Comparison of ENCODE assay signal across 1 cellular context in the genomic region with DNA sequence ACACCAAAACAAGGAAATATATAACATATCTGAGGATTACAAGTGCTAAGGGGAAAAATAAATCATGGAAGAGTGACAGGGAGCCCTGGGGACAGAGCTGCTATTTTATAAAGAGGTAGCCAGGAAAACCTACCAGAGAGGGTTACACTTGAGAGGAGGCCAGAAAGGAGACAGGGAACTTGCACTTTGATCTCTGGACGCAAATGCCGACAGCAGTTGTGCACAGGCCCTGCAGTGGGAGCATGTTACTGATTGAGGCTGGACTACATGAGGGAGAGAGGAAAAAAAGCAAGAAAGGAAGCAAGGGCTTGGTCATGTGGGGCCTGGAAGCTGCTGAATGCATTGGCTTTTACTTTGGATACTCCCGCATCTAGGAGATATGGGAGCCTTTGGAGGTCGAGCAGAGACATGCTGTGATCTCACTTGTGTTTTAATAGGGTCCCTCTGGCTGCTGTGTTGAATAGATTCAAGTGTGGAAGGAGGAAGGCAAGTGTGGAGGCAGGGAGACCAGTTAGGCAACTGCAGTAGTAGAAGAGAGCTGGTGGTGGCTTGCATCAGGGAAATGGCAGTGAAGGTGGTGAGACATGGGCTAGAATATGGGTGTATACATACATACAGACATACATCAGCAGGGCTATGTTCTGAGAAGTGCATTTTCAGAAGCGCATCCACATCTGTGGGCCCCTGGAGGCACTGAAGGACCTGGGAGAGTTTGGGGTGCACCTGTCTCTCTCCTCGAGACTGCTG.
A peak's percentile ranks its signal among the peaks of the same experiment; 100 is the strongest.
TF ChIP-seq lines count a peak whose summit lies in the region.

No MANE protein-coding gene starts in this region.

TF ChIP-seq in K562, 482 proteins besides CTCF, POLR2A, EP300 and RAD21:
- no peak for TF ChIP-seq CSDE1 (IDR thresholded peaks at IDR 0.05)
- no peak for TF ChIP-seq SAFB2 (IDR thresholded peaks at IDR 0.05; ENCODE audit: borderline replicate concordance, low read depth, low read length, severe bottlenecking)
- TF ChIP-seq, protein P1, sequence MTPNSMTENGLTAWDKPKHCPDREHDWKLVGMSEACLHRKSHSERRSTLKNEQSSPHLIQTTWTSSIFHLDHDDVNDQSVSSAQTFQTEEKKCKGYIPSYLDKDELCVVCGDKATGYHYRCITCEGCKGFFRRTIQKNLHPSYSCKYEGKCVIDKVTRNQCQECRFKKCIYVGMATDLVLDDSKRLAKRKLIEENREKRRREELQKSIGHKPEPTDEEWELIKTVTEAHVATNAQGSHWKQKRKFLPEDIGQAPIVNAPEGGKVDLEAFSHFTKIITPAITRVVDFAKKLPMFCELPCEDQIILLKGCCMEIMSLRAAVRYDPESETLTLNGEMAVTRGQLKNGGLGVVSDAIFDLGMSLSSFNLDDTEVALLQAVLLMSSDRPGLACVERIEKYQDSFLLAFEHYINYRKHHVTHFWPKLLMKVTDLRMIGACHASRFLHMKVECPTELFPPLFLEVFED (CRISPR knock-in tag; conservative IDR thresholded peaks at IDR 0.05) = no peak
- TF ChIP-seq, protein P2, sequence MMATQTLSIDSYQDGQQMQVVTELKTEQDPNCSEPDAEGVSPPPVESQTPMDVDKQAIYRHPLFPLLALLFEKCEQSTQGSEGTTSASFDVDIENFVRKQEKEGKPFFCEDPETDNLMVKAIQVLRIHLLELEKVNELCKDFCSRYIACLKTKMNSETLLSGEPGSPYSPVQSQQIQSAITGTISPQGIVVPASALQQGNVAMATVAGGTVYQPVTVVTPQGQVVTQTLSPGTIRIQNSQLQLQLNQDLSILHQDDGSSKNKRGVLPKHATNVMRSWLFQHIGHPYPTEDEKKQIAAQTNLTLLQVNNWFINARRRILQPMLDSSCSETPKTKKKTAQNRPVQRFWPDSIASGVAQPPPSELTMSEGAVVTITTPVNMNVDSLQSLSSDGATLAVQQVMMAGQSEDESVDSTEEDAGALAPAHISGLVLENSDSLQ (IDR thresholded peaks at IDR 0.05) = peak; percentile 25; the same call in 1 of the 2 replicates
